8 cellular contexts compared by ENCODE assay signal in the genomic region with DNA sequence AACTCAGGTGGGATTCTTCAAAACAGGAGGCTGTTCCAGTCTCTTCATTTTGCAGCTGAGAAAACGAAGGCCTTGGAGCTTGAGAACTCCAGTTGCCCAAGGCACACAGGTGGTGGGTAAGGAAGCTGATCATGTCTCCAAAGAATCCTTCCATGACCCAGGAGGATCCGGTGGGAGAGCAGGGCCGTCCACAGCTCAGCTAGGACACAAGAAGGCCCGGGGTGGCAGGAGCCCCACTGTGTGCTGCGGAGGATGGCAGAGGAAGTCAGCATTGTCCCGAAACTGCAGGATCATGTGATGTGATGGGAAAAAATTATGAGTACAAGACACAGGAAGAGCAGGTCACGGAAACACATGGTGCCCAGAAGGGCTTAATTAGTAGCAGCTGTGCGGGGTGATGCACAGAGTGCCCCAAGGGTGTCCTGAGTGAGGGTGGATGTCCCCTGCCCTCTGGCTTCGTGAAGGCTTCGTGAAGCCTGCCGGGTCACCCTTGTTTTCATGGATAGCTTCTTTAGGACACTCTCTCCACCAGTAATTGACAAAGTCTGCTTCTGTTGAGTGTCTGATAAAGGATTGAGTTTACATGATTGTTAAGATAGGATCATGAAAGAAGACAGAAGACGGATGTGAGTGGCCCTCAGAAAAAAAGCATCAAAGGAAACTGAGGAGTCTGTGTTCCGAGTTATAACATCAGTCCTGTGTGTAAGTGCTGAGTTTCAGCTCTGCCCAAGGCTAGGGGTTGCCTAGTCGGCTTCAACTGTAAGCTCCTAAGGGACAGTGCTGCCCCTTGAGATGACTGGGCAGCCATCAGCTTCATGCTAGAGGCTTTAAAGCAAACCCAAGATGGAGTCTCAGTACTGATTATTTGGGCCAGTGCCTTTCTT. TPM values are rescaled to one million over a fixed set of nuclear protein-coding genes. Genes with fewer than 3 reads are reported as not detected.
DNase-seq lines count a peak whose midpoint lies in the region; ATAC-seq and TF ChIP-seq lines count a peak whose summit lies in the region.

No MANE protein-coding gene starts in this region.

- H3F3A ChIP-seq in MM.1S (ENCODE audit: insufficient read depth, low read length) = no peaks in the 10 kb centered on the region

- peak; percentile 5 for DNase-seq in Daoy (ENCODE audit: low read depth)
- DNase-seq in MM.1S = no peak
- peak; percentile 50 for DNase-seq in fibroblast of gingiva (ENCODE audit: low read depth)
- DNase-seq in sciatic nerve (ENCODE audit: low spot score) = peak; percentile 61
- no peak for DNase-seq in globus pallidus (ENCODE audit: low spot score)
- DNase-seq in naive thymus-derived CD8-positive, alpha-beta T cell = no peak
- no peak for DNase-seq in CD4-positive, alpha-beta memory T cell
- no peak for DNase-seq in ecto neural progenitor cell (ENCODE audit: low spot score)

- H3K27ac Mint-ChIP-seq in naive thymus-derived CD8-positive, alpha-beta T cell = peak overlapping the region in 1 of 10 donors; percentile 48
- H3K27ac Mint-ChIP-seq in CD4-positive, alpha-beta memory T cell = no peak overlapping the region

- no peaks in the 10 kb centered on the region for H4K20me1 ChIP-seq in MM.1S (ENCODE audit: insufficient read depth, low read length)

- no peaks in the 10 kb centered on the region for H3K27me3 ChIP-seq in MM.1S (replicated peaks; ENCODE audit: insufficient read depth, low read length)
- no peaks in the 10 kb centered on the region for H3K27me3 ChIP-seq in CD4-positive, alpha-beta memory T cell (ENCODE audit: insufficient read depth, low read length)

- CTCF ChIA-PET in CD4-positive, alpha-beta memory T cell (lab: Charles Lee; ENCODE audit: partially characterized antibody) = interaction anchor here (0.7 to 4.8 kb wide), 16 partner anchors 8 to 760 kb away, joined by 3 to 46 read pairs (median 4); partner anchors contain the start of gene C1QTNF9B

- peak overlapping the region; percentile 46; the same call in 1 of the 2 replicates for H3K27ac ChIP-seq in MM.1S (ENCODE audit: low read length)
- H3K27ac ChIP-seq in CD4-positive, alpha-beta memory T cell (ENCODE audit: low read depth, low read length) = no peak overlapping the region

- peak overlapping the region; percentile 85 for H2AFZ ChIP-seq in MM.1S (ENCODE audit: low read length)

- H3K9me2 ChIP-seq in MM.1S (replicated peaks; ENCODE audit: insufficient read depth, low read length) = no peaks in the 10 kb centered on the region

- H3K4me2 ChIP-seq in MM.1S (ENCODE audit: low read depth, low read length) = peak overlapping the region; percentile 60

- H3K9ac ChIP-seq in MM.1S (ENCODE audit: low read length) = peak overlapping the region; percentile 33; the same call in 1 of the 2 replicates

- intact Hi-C loops in sciatic nerve (cut with DNase I) = loop anchor here (5.0 kb wide), 1 partner anchor 405 kb away; no protein-coding TSS in a partner anchor
- intact Hi-C loops in CD4-positive, alpha-beta memory T cell (cut with micrococcal nuclease) = loop anchor here (5.0 kb wide), 2 partner anchors 90 to 110 kb away; no protein-coding TSS in a partner anchor

- H3K36me3 Mint-ChIP-seq in naive thymus-derived CD8-positive, alpha-beta T cell = no peaks in the 10 kb centered on the region
- no peaks in the 10 kb centered on the region for H3K36me3 Mint-ChIP-seq in CD4-positive, alpha-beta memory T cell

- H3K4me1 Mint-ChIP-seq in naive thymus-derived CD8-positive, alpha-beta T cell = peaks cover 0 to 7% (median 5%) of the 10 kb centered on the region in 4 donors
- peaks cover 0 to 8% (median 2%) of the 10 kb centered on the region in 4 donors for H3K4me1 Mint-ChIP-seq in CD4-positive, alpha-beta memory T cell

- no peak for TF ChIP-seq CTCF in MM.1S (IDR thresholded peaks at IDR 0.05; ENCODE audit: low read length)

- no peaks in the 10 kb centered on the region for H3K9me3 Mint-ChIP-seq in naive thymus-derived CD8-positive, alpha-beta T cell
- H3K9me3 Mint-ChIP-seq in CD4-positive, alpha-beta memory T cell = no peaks in the 10 kb centered on the region

- H3K9me3 ChIP-seq in MM.1S (replicated peaks; ENCODE audit: insufficient read depth, low read length) = no peaks in the 10 kb centered on the region
- H3K9me3 ChIP-seq in CD4-positive, alpha-beta memory T cell (ENCODE audit: control insufficient read depth in 1 of 2, low read length in 2 of 2) = no peaks in the 10 kb centered on the region

- peak; percentile 52 for ATAC-seq in sciatic nerve
- no peak for ATAC-seq in naive thymus-derived CD8-positive, alpha-beta T cell

- peaks cover 7% of the 10 kb centered on the region; the same call in 1 of the 2 replicates for H3K4me1 ChIP-seq in MM.1S (ENCODE audit: low read length)
- H3K4me1 ChIP-seq in CD4-positive, alpha-beta memory T cell (ENCODE audit: insufficient read depth, low read length) = peaks cover 4% of the 10 kb centered on the region

- 0 out of 2 replicates have a peak overlapping the region, but pooled peaks have one; percentile 29 for H3K4me3 ChIP-seq in MM.1S (ENCODE audit: low read length)
- no peak overlapping the region for H3K4me3 ChIP-seq in CD4-positive, alpha-beta memory T cell (ENCODE audit: low read length in 2 of 2)

- POLR2A ChIA-PET in naive thymus-derived CD8-positive, alpha-beta T cell (lab: Charles Lee) = interaction anchor here (0.7 kb wide), 1 partner anchor 9 kb away, joined by 3 read pairs; no protein-coding TSS in a partner anchor
- POLR2A ChIA-PET in CD4-positive, alpha-beta memory T cell (lab: Charles Lee; ENCODE audit: partially characterized antibody) = no interaction called here

- no peaks in the 10 kb centered on the region for H3K79me2 ChIP-seq in MM.1S (ENCODE audit: low read length)

- peak overlapping the region in 4 of 10 donors; percentile 2 to 85 (median 50) for H3K4me3 Mint-ChIP-seq in naive thymus-derived CD8-positive, alpha-beta T cell
- no peak overlapping the region for H3K4me3 Mint-ChIP-seq in CD4-positive, alpha-beta memory T cell

- H3K27me3 Mint-ChIP-seq in naive thymus-derived CD8-positive, alpha-beta T cell = peaks cover 0 to 13% (median 4%) of the 10 kb centered on the region in 5 donors
- peaks cover 6 to 7% of the 10 kb centered on the region in 2 donors for H3K27me3 Mint-ChIP-seq in CD4-positive, alpha-beta memory T cell

- no peaks in the 10 kb centered on the region for H3K36me3 ChIP-seq in MM.1S (replicated peaks; ENCODE audit: insufficient read depth, low read length)
- H3K36me3 ChIP-seq in CD4-positive, alpha-beta memory T cell (ENCODE audit: insufficient read depth, low read length) = no peaks in the 10 kb centered on the region

RNA-seq across cellular contexts. Expression of gene SACS, which starts 33.8 kb away (rescaled TPM):
- total RNA-seq in Daoy (2014; rRNA removed; shearing (Covaris generic)) = 51.3 and 52.7 TPM in 2 replicates
- total RNA-seq in sciatic nerve = 18.1 TPM
- 10 to 100 TPM; 28.4 to 31.0 TPM for total RNA-seq in naive thymus-derived CD8-positive, alpha-beta T cell
- 1 to 10 TPM; 2.1 to 3.4 (median 3.1) TPM for polyA plus RNA-seq in naive thymus-derived CD8-positive, alpha-beta T cell
- total RNA-seq in CD4-positive, alpha-beta memory T cell = 10 to 100 TPM; 31.5 to 32.8 TPM
- polyA plus RNA-seq in CD4-positive, alpha-beta memory T cell = 1 to 10 TPM; 5.2 TPM

Comparison
In these comparisons a context has a peak if more than half of its experiments do, and no peak if none do; other contexts are left out.
1. DNase-seq: peak in Daoy (single experiment), fibroblast of gingiva (single experiment) and sciatic nerve (single experiment); none in MM.1S (single experiment), globus pallidus (single experiment), naive thymus-derived CD8-positive, alpha-beta T cell (0 of 10), CD4-positive, alpha-beta memory T cell (0 of 5) and ecto neural progenitor cell (single experiment).